17 cellular contexts compared by ENCODE assay signal in genomic region chr17:40545660-40546059, GRCh38. TPM values are rescaled to one million over a fixed set of nuclear protein-coding genes. Genes with fewer than 3 reads are reported as not detected.
DNase-seq lines count a peak whose midpoint lies in the region; ATAC-seq and TF ChIP-seq lines count a peak whose summit lies in the region.
"Had no signal": no experiment of that assay in that cellular context is flagged by ENCODE, and none has a peak within 500 bp of the region (broad histone marks: within the 10 kb centered on the region; RNA-seq: fewer than 3 reads in every experiment).

No MANE protein-coding gene starts in this region.

- H3K9me3 Mint-ChIP-seq in CD4-positive, alpha-beta memory T cell: peaks cover 0 to 3% (median 0%) of the 10 kb centered on the region in 8 donors
- H3K9me3 Mint-ChIP-seq in brain: peaks cover 0 to 10% (median 0%) of the 10 kb centered on the region in 5 experiments

- peaks cover 64 to 92% (median 78%) of the 10 kb centered on the region in 4 donors for H3K4me1 Mint-ChIP-seq in CD4-positive, alpha-beta memory T cell
- peaks cover 83% of the 10 kb centered on the region for H3K4me1 Mint-ChIP-seq in brain

- no peak overlapping the region for H2AFZ ChIP-seq in osteoblast (ENCODE audit: low read length)

- H3K27me3 Mint-ChIP-seq in CD4-positive, alpha-beta memory T cell: peaks cover 0 to 4% of the 10 kb centered on the region in 2 donors
- no peaks in the 10 kb centered on the region for H3K27me3 Mint-ChIP-seq in brain

- no peaks in the 10 kb centered on the region for H4K20me1 ChIP-seq in osteoblast (ENCODE audit: insufficient read depth, low read length)

- TF ChIP-seq POLR2A in body of pancreas (IDR thresholded peaks at IDR 0.05): no peak

- no peak for ATAC-seq in HG02973 (IDR thresholded peaks at IDR 0.05; ENCODE audit: unreplicated experiment)
- ATAC-seq in body of pancreas: no peak
- ATAC-seq: gastroesophageal sphincter had no signal

- no peaks in the 10 kb centered on the region for H3K79me2 ChIP-seq in osteoblast (ENCODE audit: insufficient read depth, low read length)

- H3K4me3 ChIP-seq in CD4-positive, alpha-beta memory T cell (ENCODE audit: low read length in 2 of 2): no peak overlapping the region
- H3K4me3 ChIP-seq in osteoblast (ENCODE audit: insufficient read depth, low read length) (no peak overlapping the region), body of pancreas (no peak overlapping the region)
- H3K4me3 ChIP-seq: gastroesophageal sphincter, spleen had no signal

- TF ChIP-seq CTCF in brain (conservative IDR thresholded peaks at IDR 0.05): no peak
- TF ChIP-seq CTCF in osteoblast (IDR thresholded peaks at IDR 0.05; ENCODE audit: extremely low read depth, low read depth, low read length): no peak
- TF ChIP-seq CTCF in body of pancreas (IDR thresholded peaks at IDR 0.05): no peak

- peaks cover 0 to 7% of the 10 kb centered on the region in 2 donors for H3K36me3 Mint-ChIP-seq in CD4-positive, alpha-beta memory T cell
- H3K36me3 Mint-ChIP-seq in brain: no peaks in the 10 kb centered on the region

- no peak overlapping the region for H3K4me3 Mint-ChIP-seq in CD4-positive, alpha-beta memory T cell
- H3K4me3 Mint-ChIP-seq in brain: peak overlapping the region in 1 of 5 experiments; percentile 27

- CTCF ChIA-PET in CD4-positive, alpha-beta memory T cell (lab: Charles Lee; ENCODE audit: partially characterized antibody): interaction anchor here (19.9 kb wide), 1 partner anchor 11 kb away, joined by 512 read pairs; the partner anchor contains the start of gene CCR7

- no peaks in the 10 kb centered on the region for H3K27me3 ChIP-seq in CD4-positive, alpha-beta memory T cell (ENCODE audit: insufficient read depth, low read length)
- H3K27me3 ChIP-seq in osteoblast (ENCODE audit: insufficient read depth, low read length) (no peaks in the 10 kb centered on the region), body of pancreas (no peaks in the 10 kb centered on the region)
- H3K27me3 ChIP-seq: gastroesophageal sphincter, spleen had no signal

- H3K4me1 ChIP-seq in CD4-positive, alpha-beta memory T cell (ENCODE audit: insufficient read depth, low read length): peaks cover 90% of the 10 kb centered on the region
- H3K4me1 ChIP-seq in osteoblast (ENCODE audit: insufficient read depth, low read length): peaks cover 46% of the 10 kb centered on the region
- H3K4me1 ChIP-seq in body of pancreas: peaks cover 25% of the 10 kb centered on the region

- intact Hi-C loops in CD4-positive, alpha-beta memory T cell (cut with micrococcal nuclease): no loop called here
- intact Hi-C loops in body of pancreas (cut with DNase I): no loop called here

- no peak overlapping the region for H3K4me2 ChIP-seq in osteoblast (ENCODE audit: insufficient read depth, low read length)

- DNase-seq in activated CD4-positive, CD25-positive, alpha-beta regulatory T cell treated with anti-CD3 and anti-CD28 coated beads, Interleukin-2, amount 50 U/mL, for 72 hours: peak; percentile 30
- DNase-seq in activated CD4-positive, CD25-positive, alpha-beta regulatory T cell (lab: John Stamatoyannopoulos, UW): no peak
- no peak for DNase-seq in CD4-positive, alpha-beta memory T cell
- no peak for DNase-seq in osteoblast (ENCODE audit: insufficient read length, low spot score, missing footprints)
- DNase-seq in body of pancreas: no peak
- DNase-seq in HuH-7 (ENCODE audit: low spot score): no peak
- DNase-seq: 8988T, KBM-7, SHP77, spleen had no signal

- POLR2A ChIA-PET in CD4-positive, alpha-beta memory T cell (lab: Charles Lee; ENCODE audit: partially characterized antibody): interaction anchor here (0.7 to 28.0 kb wide), 5 partner anchors 7 to 226 kb away, joined by 3 to 1088 read pairs (median 3); partner anchors contain the start of gene CCR7

- 88 to 91% methylated on average over 10 to 11 of the region's 11 CpGs for WGBS in body of pancreas, 2 donors

- no peak overlapping the region for H3K27ac ChIP-seq in CD4-positive, alpha-beta memory T cell (ENCODE audit: low read depth, low read length)
- H3K27ac ChIP-seq in osteoblast (ENCODE audit: low read depth, low read length) (peak overlapping the region; percentile 8), body of pancreas (no peak overlapping the region)
- H3K27ac ChIP-seq: gastroesophageal sphincter had no signal

- no peaks in the 10 kb centered on the region for H3K9me3 ChIP-seq in CD4-positive, alpha-beta memory T cell (ENCODE audit: control insufficient read depth in 1 of 2, low read length in 2 of 2)
- no peaks in the 10 kb centered on the region for H3K9me3 ChIP-seq in osteoblast (ENCODE audit: low read depth, low read length)
- H3K9me3 ChIP-seq in body of pancreas: no peaks in the 10 kb centered on the region
- H3K9me3 ChIP-seq: Caco-2, gastroesophageal sphincter, spleen had no signal

- H3K36me3 ChIP-seq in CD4-positive, alpha-beta memory T cell (ENCODE audit: insufficient read depth, low read length): no peaks in the 10 kb centered on the region
- H3K36me3 ChIP-seq in osteoblast (ENCODE audit: insufficient read depth, low read length) (no peaks in the 10 kb centered on the region), body of pancreas (replicated peaks in 1 of 2; ENCODE audit: insufficient read depth in 1 of 2, low read depth in 2 of 2) (no peaks in the 10 kb centered on the region)
- H3K36me3 ChIP-seq: gastroesophageal sphincter, spleen had no signal

- H3K27ac Mint-ChIP-seq in CD4-positive, alpha-beta memory T cell: peak overlapping the region in 5 of 7 donors; percentile 59 to 99 (median 65)
- H3K27ac Mint-ChIP-seq in brain: peak overlapping the region; percentile 79 to 97 (median 90)

RNA-seq across cellular contexts. Expression of gene CCR7, which starts 19.6 kb away (rescaled TPM):
- 100 to 1,000 TPM; 268 to 269 TPM for total RNA-seq in CD4-positive, alpha-beta memory T cell
- polyA plus RNA-seq in CD4-positive, alpha-beta memory T cell: 100 to 1,000 TPM; 436 to 502 TPM
- not detected for polyA plus RNA-seq in brain (ENCODE audit: insufficient read depth, low read depth, low replicate concordance)
- total RNA-seq in osteoblast: not detected in 2 replicates
- total RNA-seq in body of pancreas: under 1 TPM in 1 of 2 donors, not detected in 1; 0.26 TPM
- total RNA-seq: Caco-2, cerebellum, G401 had no signal

RNA-seq across cellular contexts. Expression of gene TNS4, which starts 44.2 kb away (rescaled TPM):
- 1 to 10 TPM in 1 of 2 experiments, under 1 TPM in 1; 0.25 to 1.8 TPM for total RNA-seq in CD4-positive, alpha-beta memory T cell
- polyA plus RNA-seq in CD4-positive, alpha-beta memory T cell: under 1 TPM; 0.18 to 0.33 TPM
- polyA plus RNA-seq in brain (ENCODE audit: insufficient read depth, low read depth, low replicate concordance): not detected
- total RNA-seq in osteoblast (under 0.01 and 0.29 TPM in 2 replicates), body of pancreas (not detected)
- total RNA-seq: Caco-2, cerebellum, G401, subcutaneous adipose tissue had no signal

Comparison
In these comparisons a context has a peak if more than half of its experiments do, and no peak if none do; other contexts are left out.
1. RNA of gene CCR7, which starts 19.6 kb away (total RNA-seq): 268 to 269 TPM in CD4-positive, alpha-beta memory T cell; 0.26 TPM in body of pancreas and not detected in osteoblast; every median in the first group is over 100 times any median in the second.